In genomic region chr4:121784975-121785374, GRCh38 we compare ENCODE assay signal across 13 cellular contexts. TPM values are rescaled to one million over a fixed set of nuclear protein-coding genes. Genes with fewer than 3 reads are reported as not detected.
A peak's percentile ranks its signal among the peaks of the same experiment; 100 is the strongest.
DNase-seq lines count a peak whose midpoint lies in the region; ATAC-seq, FAIRE-seq and TF ChIP-seq lines count a peak whose summit lies in the region.
"Had no signal": no experiment of that assay in that cellular context is flagged by ENCODE, and none has a peak within 500 bp of the region (broad histone marks: within the 10 kb centered on the region; RNA-seq: fewer than 3 reads in every experiment).

No MANE protein-coding gene starts in this region.

- WGBS in body of pancreas, 2 donors, result 8 to 10% methylated on average over 2 of the region's 2 CpGs

- TF ChIP-seq POLR2A in body of pancreas (IDR thresholded peaks at IDR 0.05), result no peak

- DNase-seq in Right ventricle myocardium inferior (ENCODE audit: missing footprints) (no peak), cardiac septum (ENCODE audit: low spot score) (no peak), body of pancreas (peak in 2 of 4 donors; percentile 8 to 19), left ventricle myocardium inferior (no peak), urothelium cell line (ENCODE audit: low spot score) (peak; percentile 75), NK-92 (lab: John Stamatoyannopoulos, UW; ENCODE audit: unreplicated experiment) (no peak), retina (no peak), NCI-H2107 treated with DMSO at 0.1 percent for 48 hours (lab: John Stamatoyannopoulos, UW; ENCODE audit: unreplicated experiment) (no peak)
- DNase-seq: MM.1S, tibial artery had no signal

- H3K27me3 ChIP-seq in body of pancreas (no peaks in the 10 kb centered on the region), left ventricle myocardium inferior (ENCODE audit: low read depth) (peaks cover 28% of the 10 kb centered on the region)
- H3K27me3 ChIP-seq: tibial artery had no signal

- H3K9me3 ChIP-seq in body of pancreas, result no peaks in the 10 kb centered on the region
- H3K9me3 ChIP-seq in left ventricle myocardium inferior (replicated peaks), result peaks cover 10% of the 10 kb centered on the region

- ATAC-seq in Right ventricle myocardium inferior (peak; percentile 71), body of pancreas (peak; percentile 79)

- FAIRE-seq in urothelium cell line (lab: Jason Lieb, UNC), result no peak

- H3K27ac ChIP-seq in body of pancreas, result no peak overlapping the region
- peak overlapping the region; percentile 35 for H3K27ac ChIP-seq in left ventricle myocardium inferior (replicated peaks)
- H3K27ac ChIP-seq: 22Rv1, tibial artery, VCaP had no signal

- TF ChIP-seq CTCF in body of pancreas (IDR thresholded peaks at IDR 0.05), result no peak
- TF ChIP-seq CTCF in left ventricle myocardium inferior (IDR thresholded peaks at IDR 0.05; ENCODE audit: borderline replicate concordance), result no peak

- H3K36me3 ChIP-seq in body of pancreas (replicated peaks in 1 of 2; ENCODE audit: insufficient read depth in 1 of 2, low read depth in 2 of 2), result no peaks in the 10 kb centered on the region
- H3K36me3 ChIP-seq in left ventricle myocardium inferior, result no peaks in the 10 kb centered on the region
- H3K36me3 ChIP-seq: tibial artery had no signal

- no peak overlapping the region for H3K4me3 ChIP-seq in body of pancreas
- H3K4me3 ChIP-seq in left ventricle myocardium inferior, result no peak overlapping the region
- H3K4me3 ChIP-seq: tibial artery had no signal

- intact Hi-C loops in Right ventricle myocardium inferior (cut with DNase I), result no loop called here
- intact Hi-C loops in cardiac septum (cut with DNase I), result no loop called here
- intact Hi-C loops in body of pancreas (cut with DNase I), result no loop called here
- intact Hi-C loops in left ventricle myocardium inferior (cut with micrococcal nuclease), result no loop called here

- H3K4me1 ChIP-seq in body of pancreas, result no peaks in the 10 kb centered on the region
- H3K4me1 ChIP-seq in left ventricle myocardium inferior, result peaks cover 9% of the 10 kb centered on the region

RNA-seq across cellular contexts. Expression of gene EXOSC9, which starts 16.1 kb away (rescaled TPM):
- total RNA-seq in Right ventricle myocardium inferior (10.2 TPM), cardiac septum (13.5 TPM), body of pancreas (10 to 100 TPM; 10.6 to 14.2 TPM), left ventricle myocardium inferior (10.4 TPM)

RNA-seq across cellular contexts. Expression of gene SMIM43, which starts 20.0 kb away (rescaled TPM):
- not detected for total RNA-seq in Right ventricle myocardium inferior
- 0.27 TPM for total RNA-seq in cardiac septum
- total RNA-seq in body of pancreas, result not detected
- total RNA-seq in left ventricle myocardium inferior, result not detected
- total RNA-seq: activated T-helper 2 cell treated with anti-CD3 and anti-CD28 coated beads, Interferon-gamma antibody, Interleukin-2, Interleukin-4, amounts not matched to agents 10 μg/mL and 5 μg/mL and 100 μg/mL, durations not matched to agents 14 hours and 24 hours and 36 hours had no signal

RNA-seq across cellular contexts. Expression of gene CCNA2, which starts 38.7 kb away (rescaled TPM):
- total RNA-seq in Right ventricle myocardium inferior (1.2 TPM), cardiac septum (0.38 TPM), body of pancreas (under 1 TPM; 0.33 to 0.52 TPM), left ventricle myocardium inferior (0.52 TPM)
